In genomic region chr14:75476274-75476995, GRCh38 we compare ENCODE assay signal across 11 cellular contexts. TPM values are rescaled to one million over a fixed set of nuclear protein-coding genes. Genes with fewer than 3 reads are reported as not detected.
DNase-seq lines count a peak whose midpoint lies in the region; ATAC-seq and TF ChIP-seq lines count a peak whose summit lies in the region.
"Had no signal": no experiment of that assay in that cellular context is flagged by ENCODE, and none has a peak within 500 bp of the region (broad histone marks: within the 10 kb centered on the region; RNA-seq: fewer than 3 reads in every experiment).

No MANE protein-coding gene starts in this region.

- H3K4me3 ChIP-seq in BLaER1 (no peak overlapping the region), lung (no peak overlapping the region), adrenal gland (no peak overlapping the region)
- H3K4me3 ChIP-seq: GM23248 had no signal

- no peak for TF ChIP-seq POLR2A in adrenal gland (IDR thresholded peaks at IDR 0.05)

- H3K4me1 Mint-ChIP-seq in WTC11 = peaks cover 33% of the 10 kb centered on the region
- H3K4me1 Mint-ChIP-seq in effector memory CD8-positive, alpha-beta T cell (ENCODE audit: low read depth in 2 of 2) = no peaks in the 10 kb centered on the region

- CTCF ChIA-PET in WTC11 (lab: Charles Lee) = interaction anchor here (1.1 to 2.7 kb wide), 6 partner anchors 12 to 172 kb away, joined by 3 to 14 read pairs (median 4); no protein-coding TSS in a partner anchor

- H3K9ac ChIP-seq in BLaER1 = no peak overlapping the region; the same call in 1 of the 2 replicates
- H3K9ac ChIP-seq: GM23248 had no signal

- POLR2A ChIA-PET in WTC11 (lab: Charles Lee) = no interaction called here

- peak overlapping the region; percentile 49 for H3K4me2 ChIP-seq in BLaER1

- H3K9me3 ChIP-seq in BLaER1 (no peaks in the 10 kb centered on the region), lung (ENCODE audit: control insufficient read depth in 2 of 2, insufficient read depth in 1 of 2, low read length in 1 of 2) (no peaks in the 10 kb centered on the region), adrenal gland (replicated peaks in 1 of 3) (no peaks in the 10 kb centered on the region)

- H3K36me3 ChIP-seq in BLaER1 (peaks cover 15% of the 10 kb centered on the region), lung (ENCODE audit: control insufficient read depth in 2 of 2, insufficient read depth in 2 of 2, low read length in 2 of 2) (peaks cover 12 to 14% of the 10 kb centered on the region in 2 donors), adrenal gland (replicated peaks in 1 of 2) (peaks cover 0 to 20% of the 10 kb centered on the region in 2 donors)

- ATAC-seq in WTC11 (peak; percentile 56), lung (ENCODE audit: insufficient read depth, low FRiP score) (peak; percentile 60), GM21423 (IDR thresholded peaks at IDR 0.05; ENCODE audit: unreplicated experiment) (no peak)
- ATAC-seq in effector memory CD8-positive, alpha-beta T cell (replicated peaks) = no peak

- no peaks in the 10 kb centered on the region; the same call in 1 of the 2 replicates for H3K27me3 Mint-ChIP-seq in WTC11 (ENCODE audit: low read depth)
- H3K27me3 Mint-ChIP-seq in effector memory CD8-positive, alpha-beta T cell = peaks cover 11 to 48% of the 10 kb centered on the region in 2 donors
- H3K27me3 Mint-ChIP-seq: dendritic cell treated with granulocyte-macrophage colony-stimulating factor and Interleukin-4, amounts not matched to agents 40 ng/mL and 50 ng/mL, for 4 days had no signal

- intact Hi-C loops in adrenal gland (cut with DNase I) = no loop called here

- WGBS in lung, 2 donors = 62 to 79% methylated on average over 11 of the region's 11 CpGs
- WGBS in adrenal gland, 4 donors = 77 to 92% (median 91%) methylated on average over 9 to 11 of the region's 11 CpGs

- 0 out of 2 replicates have a peak overlapping the region, but pooled peaks have one; percentile 18 for H3K27ac Mint-ChIP-seq in WTC11
- no peak overlapping the region for H3K27ac Mint-ChIP-seq in effector memory CD8-positive, alpha-beta T cell
- H3K27ac Mint-ChIP-seq: dendritic cell treated with granulocyte-macrophage colony-stimulating factor and Interleukin-4, amounts not matched to agents 40 ng/mL and 50 ng/mL, for 4 days had no signal

- H3K27me3 ChIP-seq in BLaER1 (no peaks in the 10 kb centered on the region), lung (ENCODE audit: control insufficient read depth, insufficient read depth) (no peaks in the 10 kb centered on the region), adrenal gland (no peaks in the 10 kb centered on the region)

- H3K9me3 Mint-ChIP-seq in WTC11 = peaks cover 9% of the 10 kb centered on the region
- no peaks in the 10 kb centered on the region for H3K9me3 Mint-ChIP-seq in effector memory CD8-positive, alpha-beta T cell
- H3K9me3 Mint-ChIP-seq: dendritic cell treated with granulocyte-macrophage colony-stimulating factor and Interleukin-4, amounts not matched to agents 40 ng/mL and 50 ng/mL, for 4 days had no signal

- TF ChIP-seq CTCF in WTC11 (IDR thresholded peaks at IDR 0.05) (no peak), lung (IDR thresholded peaks at IDR 0.05; ENCODE audit: control extremely low read depth, extremely low read depth) (no peak), adrenal gland (IDR thresholded peaks at IDR 0.05) (no peak)

- DNase-seq in NCI-H2081 (lab: John Stamatoyannopoulos, UW) (peak; percentile 48 to 81), WTC11 (ENCODE audit: low spot score) (peak; percentile 44), lung (ENCODE audit: low spot score) (peak; percentile 81), NCI-H524 treated with DMSO at 0.1 percent for 48 hours (lab: John Stamatoyannopoulos, UW) (no peak), adrenal gland (no peak)
- no peak for DNase-seq in effector memory CD8-positive, alpha-beta T cell
- DNase-seq: GM23248 had no signal

- H3K4me3 Mint-ChIP-seq in WTC11 = no peak overlapping the region
- H3K4me3 Mint-ChIP-seq in effector memory CD8-positive, alpha-beta T cell = no peak overlapping the region
- H3K4me3 Mint-ChIP-seq: dendritic cell treated with granulocyte-macrophage colony-stimulating factor and Interleukin-4, amounts not matched to agents 40 ng/mL and 50 ng/mL, for 4 days had no signal

- peaks cover 8% of the 10 kb centered on the region for H3K36me3 Mint-ChIP-seq in WTC11
- H3K36me3 Mint-ChIP-seq in effector memory CD8-positive, alpha-beta T cell (ENCODE audit: insufficient read depth) = peaks cover 3% of the 10 kb centered on the region

- no peaks in the 10 kb centered on the region for H4K20me1 ChIP-seq in BLaER1

- H3K4me1 ChIP-seq in BLaER1 (peaks cover 23% of the 10 kb centered on the region), lung (ENCODE audit: control insufficient read depth in 2 of 2, insufficient read depth in 2 of 2, low read length in 2 of 2) (no peaks in the 10 kb centered on the region), adrenal gland (replicated peaks in 1 of 2) (no peaks in the 10 kb centered on the region)

- H3K27ac ChIP-seq in BLaER1 = no peak overlapping the region
- H3K27ac ChIP-seq in lung (ENCODE audit: low read depth in 1 of 2, low read length in 1 of 2) = peak overlapping the region in 1 of 2 donors; percentile 68
- H3K27ac ChIP-seq in adrenal gland = no peak overlapping the region
- H3K27ac ChIP-seq: GM23248 had no signal

TF ChIP-seq in WTC11, 78 proteins besides CTCF, POLR2A, EP300 and RAD21:
- no peak for TF ChIP-seq EMX1 (CRISPR knock-in tag; IDR thresholded peaks at IDR 0.05)
- TF ChIP-seq STAT6 (CRISPR knock-in tag; conservative IDR thresholded peaks at IDR 0.05; ENCODE audit: low read depth) = no peak
- TF ChIP-seq ZNF138 (CRISPR knock-in tag; conservative IDR thresholded peaks at IDR 0.05) = no peak
- TF ChIP-seq USF1 (CRISPR knock-in tag; IDR thresholded peaks at IDR 0.05) = 0 out of 2 replicates have a peak, but pooled peaks have one; percentile 26
- peak; percentile 38; the same call in 1 of the 2 replicates for TF ChIP-seq USF2 (CRISPR knock-in tag; IDR thresholded peaks at IDR 0.05)

RNA-seq across cellular contexts. Expression of gene BATF, which starts 45.8 kb away (rescaled TPM):
- 0.73 TPM in 1 of 3 replicates, not detected in the others for total RNA-seq in WTC11 (2021)
- 1 to 10 TPM; 7.4 to 8.2 TPM for total RNA-seq in lung
- 10 to 100 TPM; 15.2 to 74.3 TPM for polyA plus RNA-seq in lung
- total RNA-seq in adrenal gland = 1 to 10 TPM in 6 of 8 donors, under 1 TPM in 2; 0.95 to 4.7 (median 2.8) TPM
- polyA plus RNA-seq in adrenal gland = 10 to 100 TPM in 1 of 3 donors, 1 to 10 TPM in 1, under 1 TPM in 1; 0.64 to 11.4 (median 7.2) TPM
- total RNA-seq: GM23248 had no signal
- polyA plus RNA-seq: BJ, GM23248 had no signal

RNA-seq across cellular contexts. Expression of gene JDP2, which starts 48.6 kb away (rescaled TPM):
- 17.9 to 23.3 TPM (median 21.8 TPM) in 3 replicates for total RNA-seq in WTC11 (2021)
- 10 to 100 TPM; 34.8 to 77.5 TPM for total RNA-seq in lung
- polyA plus RNA-seq in lung = 10 to 100 TPM; 38.0 to 88.9 TPM
- 10 to 100 TPM; 22.0 to 59.8 (median 34.5) TPM for total RNA-seq in adrenal gland
- polyA plus RNA-seq in adrenal gland = 10 to 100 TPM; 11.6 to 32.6 (median 12.4) TPM

Comparison
In these comparisons a context has a peak if more than half of its experiments do, and no peak if none do; other contexts are left out.
1. DNase-seq: peak in NCI-H2081 (2 of 2), WTC11 (single experiment) and lung (single experiment); none in NCI-H524 treated with DMSO at 0.1 percent for 48 hours (single experiment), effector memory CD8-positive, alpha-beta T cell (0 of 3) and adrenal gland (0 of 7).
2. ATAC-seq: peak in WTC11 (single experiment) and lung (single experiment); none in GM21423 (single experiment) and effector memory CD8-positive, alpha-beta T cell (single experiment).